10 cellular contexts compared by ENCODE assay signal in genomic region chr1:9198538-9199361, GRCh38. TPM values are rescaled to one million over a fixed set of nuclear protein-coding genes. Genes with fewer than 3 reads are reported as not detected.
DNase-seq lines count a peak whose midpoint lies in the region; ATAC-seq and TF ChIP-seq lines count a peak whose summit lies in the region.
"Had no signal": no experiment of that assay in that cellular context is flagged by ENCODE, and none has a peak within 500 bp of the region (broad histone marks: within the 10 kb centered on the region; RNA-seq: fewer than 3 reads in every experiment).

No MANE protein-coding gene starts in this region.

- peak overlapping the region; percentile 77 for H3K4me2 ChIP-seq in skeletal muscle satellite cell (ENCODE audit: low read length)

- intact Hi-C loops in Panc1 (cut with micrococcal nuclease; ENCODE audit: unreplicated experiment): loop anchor here (5.0 kb wide), 2 partner anchors 56 to 71 kb away; partner anchors contain the start of gene GPR157
- intact Hi-C loops in heart right ventricle (cut with DNase I): loop anchor here in 4 of 10 donors (5.0 to 10.0 kb wide), 5 partner anchors 56 to 284 kb away; no protein-coding TSS in a partner anchor
- intact Hi-C loops in sciatic nerve (cut with DNase I): no loop called here
- intact Hi-C loops in thyroid gland (cut with DNase I): loop anchor here (5.0 to 10.0 kb wide), 2 partner anchors 54 to 86 kb away; no protein-coding TSS in a partner anchor

- in situ Hi-C loops in Panc1 (cut with HindIII; ENCODE audit: low pct_unique_long_range_greater_than_20kb, low sequenced_read_pairs): no loop called here

- peaks cover 62% of the 10 kb centered on the region for H3K27me3 Mint-ChIP-seq in osteocyte (ENCODE audit: unreplicated experiment)

- no peak overlapping the region for H3K4me3 Mint-ChIP-seq in osteocyte (ENCODE audit: unreplicated experiment)
- H3K4me3 Mint-ChIP-seq: activated T-helper 1 cell treated with anti-CD3 and anti-CD28 coated beads, Interleukin-12 subunit alpha, Interleukin-12 subunit beta, Interleukin-2, Interleukin-4 antibody, amounts not matched to agents 30 ng/mL and 10 ng/mL and 1 ng/mL, durations not matched to agents 14 hours and 24 hours and 36 hours had no signal

- H3K9me3 ChIP-seq in Panc1 (ENCODE audit: control insufficient read depth, insufficient read depth, low read depth, low read length) (no peaks in the 10 kb centered on the region), heart right ventricle (no peaks in the 10 kb centered on the region), skeletal muscle satellite cell (replicated peaks; ENCODE audit: low read length) (no peaks in the 10 kb centered on the region), thyroid gland (no peaks in the 10 kb centered on the region)

- peaks cover 23% of the 10 kb centered on the region for H3K4me1 Mint-ChIP-seq in osteocyte (ENCODE audit: unreplicated experiment)

- DNase-seq in Panc1 (ENCODE audit: low read depth, low spot score) (no peak), heart right ventricle (peak; percentile 29 to 48), sciatic nerve (ENCODE audit: low spot score) (no peak), osteocyte (ENCODE audit: extremely low spot score, unreplicated experiment) (no peak), thyroid gland (no peak)
- DNase-seq: stimulated activated naive CD4-positive, alpha-beta T cell had no signal

- H3K36me3 ChIP-seq in Panc1 (ENCODE audit: control insufficient read depth, insufficient read depth, low read length): no peaks in the 10 kb centered on the region
- H3K36me3 ChIP-seq in heart right ventricle: no peaks in the 10 kb centered on the region
- no peaks in the 10 kb centered on the region for H3K36me3 ChIP-seq in skeletal muscle satellite cell (ENCODE audit: insufficient read depth, low read length)
- H3K36me3 ChIP-seq in thyroid gland: no peaks in the 10 kb centered on the region

- H3K27ac ChIP-seq in Panc1 (ENCODE audit: low read length): no peak overlapping the region
- H3K27ac ChIP-seq in heart right ventricle: peak overlapping the region in 2 of 10 donors; percentile 15 to 20
- no peak overlapping the region for H3K27ac ChIP-seq in thyroid gland

- peaks cover 29% of the 10 kb centered on the region for H3K4me1 ChIP-seq in Panc1 (ENCODE audit: control insufficient read depth, insufficient read depth, low read length)
- peaks cover 5 to 55% (median 42%) of the 10 kb centered on the region in 9 donors for H3K4me1 ChIP-seq in heart right ventricle
- H3K4me1 ChIP-seq in skeletal muscle satellite cell (ENCODE audit: control insufficient read depth, insufficient read depth, low read length): peaks cover 46% of the 10 kb centered on the region
- peaks cover 7 to 38% of the 10 kb centered on the region in 2 donors for H3K4me1 ChIP-seq in thyroid gland

- peak overlapping the region; percentile 45 for H3K9ac ChIP-seq in skeletal muscle satellite cell (ENCODE audit: low read depth, low read length)

- CTCF ChIA-PET in Panc1 (lab: Charles Lee): no interaction called here

- no TSS peak for BruUV-seq in Panc1 (replicated peaks; lab: Mats Ljungman, UMichigan)

- H3K36me3 Mint-ChIP-seq in osteocyte (ENCODE audit: unreplicated experiment): no peaks in the 10 kb centered on the region

- no peak for TF ChIP-seq POLR2A in thyroid gland (IDR thresholded peaks at IDR 0.05)

- no peaks in the 10 kb centered on the region for H3K9me3 Mint-ChIP-seq in osteocyte (ENCODE audit: unreplicated experiment)
- H3K9me3 Mint-ChIP-seq: activated T-helper 1 cell treated with anti-CD3 and anti-CD28 coated beads, Interleukin-12 subunit alpha, Interleukin-12 subunit beta, Interleukin-2, Interleukin-4 antibody, amounts not matched to agents 30 ng/mL and 10 ng/mL and 1 ng/mL, durations not matched to agents 14 hours and 24 hours and 36 hours had no signal

- no peak overlapping the region for H3K27ac Mint-ChIP-seq in osteocyte (ENCODE audit: unreplicated experiment)
- H3K27ac Mint-ChIP-seq: activated T-helper 1 cell treated with anti-CD3 and anti-CD28 coated beads, Interleukin-12 subunit alpha, Interleukin-12 subunit beta, Interleukin-2, Interleukin-4 antibody, amounts not matched to agents 30 ng/mL and 10 ng/mL and 1 ng/mL, durations not matched to agents 14 hours and 24 hours and 36 hours had no signal

- POLR2A ChIA-PET in Panc1 (lab: Charles Lee): interaction anchor here (0.6 kb wide), 1 partner anchor 162 kb away, joined by 3 read pairs; no protein-coding TSS in a partner anchor

- TF ChIP-seq CTCF in GM12873 (IDR thresholded peaks at IDR 0.05; ENCODE audit: insufficient read depth, low read depth, low read length, missing control alignments): peak; percentile 27
- TF ChIP-seq CTCF in Panc1 (IDR thresholded peaks at IDR 0.05): no peak; the same call in 1 of the 2 replicates
- TF ChIP-seq CTCF in heart right ventricle (IDR thresholded peaks at IDR 0.05): peak in 6 of 9 donors; percentile 5 to 48 (median 32)
- TF ChIP-seq CTCF in osteocyte (IDR thresholded peaks at IDR 0.05): no peak
- TF ChIP-seq CTCF in thyroid gland (IDR thresholded peaks at IDR 0.05): peak in 1 of 6 experiments; percentile 12

- WGBS in heart right ventricle, 2 donors: 21 to 22% methylated on average over 53 to 54 of the region's 54 CpGs
- WGBS in thyroid gland, 2 donors: 22 to 54% methylated on average over 6 to 41 of the region's 54 CpGs

- ATAC-seq in Panc1 (peak; percentile 63), heart right ventricle (peak; percentile 24 to 67 (median 42)), sciatic nerve (no peak), HG03159 (IDR thresholded peaks at IDR 0.05; ENCODE audit: unreplicated experiment) (no peak)

- H3K4me3 ChIP-seq in Panc1 (ENCODE audit: low read depth in 2 of 2, low read length in 2 of 2) (peak overlapping the region; percentile 17 to 32; a peak in 3 of 4 replicates), heart right ventricle (peak overlapping the region in 9 of 10 donors; percentile 3 to 47 (median 30)), skeletal muscle satellite cell (ENCODE audit: low read length) (peak overlapping the region; percentile 60), thyroid gland (replicated peaks in 1 of 3) (no peak overlapping the region)

- H3K27me3 ChIP-seq in Panc1 (ENCODE audit: control insufficient read depth, insufficient read depth, low read length) (0 out of 2 replicates have a peak, but pooled peaks cover 4% of the 10 kb centered on the region), heart right ventricle (peaks cover 0 to 62% (median 52%) of the 10 kb centered on the region in 7 donors), skeletal muscle satellite cell (ENCODE audit: control insufficient read depth, insufficient read depth, low read length) (peaks cover 37% of the 10 kb centered on the region), thyroid gland (peaks cover 27% of the 10 kb centered on the region)

RNA-seq across cellular contexts. Expression of gene H6PD, which starts 35.8 kb away (rescaled TPM):
- 23.5 TPM for total RNA-seq in Panc1 (2021; ENCODE audit: unreplicated experiment)
- polyA plus RNA-seq in Panc1 (2012; ENCODE audit: insufficient read length): 17.7 TPM
- 10 to 100 TPM; 22.3 to 45.0 (median 29.3) TPM for total RNA-seq in heart right ventricle
- polyA plus RNA-seq in heart right ventricle: 10 to 100 TPM in 1 of 2 donors, 1 to 10 TPM in 1; 5.7 to 17.1 TPM
- total RNA-seq in skeletal muscle satellite cell (2012; rRNA removed): 27.3 and 27.4 TPM in 2 replicates
- total RNA-seq in sciatic nerve: 52.9 TPM
- 48.4 and 52.4 TPM in 2 replicates for total RNA-seq in osteocyte
- total RNA-seq in thyroid gland: 10 to 100 TPM; 36.3 to 64.2 (median 43.6) TPM

Comparison
In these comparisons a context has a peak if more than half of its experiments do, and no peak if none do; other contexts are left out.
1. CTCF ChIP-seq: peak in GM12873 (single experiment) and heart right ventricle (6 of 9); none in Panc1 (single experiment) and osteocyte (single experiment).
2. ATAC-seq: peak in Panc1 (single experiment) and heart right ventricle (8 of 8); none in sciatic nerve (single experiment) and HG03159 (single experiment).
3. DNase-seq: peak in heart right ventricle (2 of 2); none in Panc1 (single experiment), sciatic nerve (single experiment), osteocyte (single experiment) and thyroid gland (0 of 2).
4. H3K4me3 ChIP-seq: peak in Panc1 (2 of 2), heart right ventricle (9 of 10) and skeletal muscle satellite cell (single experiment); none in thyroid gland (0 of 3).